ENCODE assay signal across 10 cellular contexts in genomic region chr22:38204784-38205183, GRCh38. TPM values are rescaled to one million over a fixed set of nuclear protein-coding genes. Genes with fewer than 3 reads are reported as not detected.
DNase-seq lines count a peak whose midpoint lies in the region; ATAC-seq and TF ChIP-seq lines count a peak whose summit lies in the region.
"Had no signal": no experiment of that assay in that cellular context is flagged by ENCODE, and none has a peak within 500 bp of the region (broad histone marks: within the 10 kb centered on the region; RNA-seq: fewer than 3 reads in every experiment).

No MANE protein-coding gene starts in this region.

- H3K27me3 ChIP-seq in A673 (replicated peaks; ENCODE audit: insufficient read depth, low read depth, low read length, poor library complexity) (no peaks in the 10 kb centered on the region), mesenchymal stem cell (ENCODE audit: control insufficient read depth in 1 of 2, insufficient read depth in 1 of 2, low read length in 2 of 2) (no peaks in the 10 kb centered on the region)
- H3K27me3 ChIP-seq: adrenal gland had no signal

- H3K4me1 Mint-ChIP-seq in activated T-helper 17 cell treated with anti-CD3 and anti-CD28 coated beads, Interleukin-2, amount 50 U/mL, for 72 hours = peaks cover 30% of the 10 kb centered on the region

- no peaks in the 10 kb centered on the region for H3K9me3 ChIP-seq in A673 (ENCODE audit: low read depth, low read length, poor library complexity, severe bottlenecking)
- H3K9me3 ChIP-seq in mesenchymal stem cell (ENCODE audit: control insufficient read depth, low read length) = no peaks in the 10 kb centered on the region
- H3K9me3 ChIP-seq: adrenal gland had no signal

- H3K14ac ChIP-seq in mesenchymal stem cell (ENCODE audit: low read length in 2 of 2) = peak overlapping the region in 1 of 2 experiments; percentile 26

- H3K4me2 ChIP-seq in mesenchymal stem cell (ENCODE audit: low read length, poor library complexity, severe bottlenecking) = peak overlapping the region; percentile 20

- no peak overlapping the region for H4K91ac ChIP-seq in mesenchymal stem cell (ENCODE audit: low read length)

- H2BK120ac ChIP-seq in mesenchymal stem cell (ENCODE audit: low read depth, low read length) = no peak overlapping the region

- no peaks in the 10 kb centered on the region for H3K9me3 Mint-ChIP-seq in activated T-helper 17 cell treated with anti-CD3 and anti-CD28 coated beads, Interleukin-2, amount 50 U/mL, for 72 hours

- H3K9ac ChIP-seq in mesenchymal stem cell (ENCODE audit: low read length) = peak overlapping the region; percentile 94

- no peak overlapping the region for H2BK15ac ChIP-seq in mesenchymal stem cell (ENCODE audit: low read depth, poor library complexity, severe bottlenecking)

- no peak overlapping the region for H2AFZ ChIP-seq in mesenchymal stem cell (ENCODE audit: low read depth, low read length)

- no peak overlapping the region for H2BK12ac ChIP-seq in mesenchymal stem cell (ENCODE audit: low read length in 2 of 2)

- no peak overlapping the region for H3K18ac ChIP-seq in mesenchymal stem cell (ENCODE audit: low read depth in 1 of 2, low read length in 2 of 2)

- DNase-seq in A673 (ENCODE audit: low spot score) (no peak), GM19238 (ENCODE audit: insufficient read length, low spot score) (peak; percentile 62), mesenchymal stem cell (no peak), GM19240 (ENCODE audit: insufficient read length, low spot score) (no peak), 8988T (no peak), mucosa of gallbladder (ENCODE audit: low spot score) (no peak)
- DNase-seq: stimulated activated CD4-positive, alpha-beta T cell treated with anti-CD3 and anti-CD28 coated beads, Interleukin-2, amount 100 ng/mL, for 24 hours had no signal

- peak overlapping the region; percentile 53 for H3K27ac Mint-ChIP-seq in activated T-helper 17 cell treated with anti-CD3 and anti-CD28 coated beads, Interleukin-2, amount 50 U/mL, for 72 hours

- H3K36me3 Mint-ChIP-seq in activated T-helper 17 cell treated with anti-CD3 and anti-CD28 coated beads, Interleukin-2, amount 50 U/mL, for 72 hours (ENCODE audit: low read depth) = peaks cover 54% of the 10 kb centered on the region

- no peak for TF ChIP-seq CTCF in A673 (conservative IDR thresholded peaks at IDR 0.05; ENCODE audit: low read depth, low read length)

- H3K4ac ChIP-seq in mesenchymal stem cell (ENCODE audit: low read depth in 1 of 2, low read length in 2 of 2) = no peak overlapping the region

- POLR2A ChIA-PET in A673 (lab: Charles Lee; ENCODE audit: low non-redundant PET) = no interaction called here

- intact Hi-C loops in A673 (cut with micrococcal nuclease; ENCODE audit: unreplicated experiment) = no loop called here

- no peaks in the 10 kb centered on the region for H3K27me3 Mint-ChIP-seq in activated T-helper 17 cell treated with anti-CD3 and anti-CD28 coated beads, Interleukin-2, amount 50 U/mL, for 72 hours

- no peak overlapping the region for H4K8ac ChIP-seq in mesenchymal stem cell (ENCODE audit: low read length)

- H3K27ac ChIP-seq in A673 (ENCODE audit: low read depth, low read length, poor library complexity, severe bottlenecking) (peak overlapping the region; percentile 16), mesenchymal stem cell (ENCODE audit: low read length, poor library complexity, severe bottlenecking) (peak overlapping the region; percentile 55)

- BruUV-seq in A673 (replicated peaks; lab: Mats Ljungman, UMichigan) = no TSS peak

- CTCF ChIA-PET in A673 (lab: Charles Lee) = no interaction called here

- ATAC-seq in activated T-helper 17 cell treated with anti-CD3 and anti-CD28 coated beads, Interleukin-2, amount 50 U/mL, for 72 hours (replicated peaks) = no peak
- no peak for ATAC-seq in GM19455 (IDR thresholded peaks at IDR 0.05; ENCODE audit: unreplicated experiment)

- H3K4me3 Mint-ChIP-seq in activated T-helper 17 cell treated with anti-CD3 and anti-CD28 coated beads, Interleukin-2, amount 50 U/mL, for 72 hours = peak overlapping the region; percentile 79

- no peak overlapping the region for H3K4me3 ChIP-seq in A673 (ENCODE audit: low read depth, low read length, poor library complexity, severe bottlenecking)
- H3K4me3 ChIP-seq in mesenchymal stem cell (ENCODE audit: insufficient read depth in 1 of 2, low read depth in 1 of 2, low read length in 2 of 2) = peak overlapping the region in 1 of 2 experiments; percentile 83
- H3K4me3 ChIP-seq: adrenal gland had no signal

- H3K4me1 ChIP-seq in A673 (ENCODE audit: insufficient read depth, low read length, poor library complexity, severe bottlenecking) (no peaks in the 10 kb centered on the region), mesenchymal stem cell (ENCODE audit: control insufficient read depth, insufficient read depth, low read depth, low read length) (peaks cover 28% of the 10 kb centered on the region)

- no peak overlapping the region for H3K23ac ChIP-seq in mesenchymal stem cell (ENCODE audit: low read length in 2 of 2)

- no peak overlapping the region for H2BK5ac ChIP-seq in mesenchymal stem cell (ENCODE audit: low read depth, low read length, poor library complexity, severe bottlenecking)

- peaks cover 28% of the 10 kb centered on the region for H3K79me1 ChIP-seq in mesenchymal stem cell (replicated peaks; ENCODE audit: low read length, poor library complexity, severe bottlenecking)

- H2AK5ac ChIP-seq in mesenchymal stem cell (ENCODE audit: low read length, severe bottlenecking) = peak overlapping the region; percentile 66

- WGBS in mesenchymal stem cell = 92% methylated on average over 7 of the region's 7 CpGs

- H3K36me3 ChIP-seq in A673 (ENCODE audit: insufficient read depth, low read length, poor library complexity, severe bottlenecking) (no peaks in the 10 kb centered on the region), mesenchymal stem cell (ENCODE audit: control insufficient read depth in 1 of 2, insufficient read depth in 2 of 2, low read depth in 1 of 2, low read length in 2 of 2) (peaks cover 11 to 12% of the 10 kb centered on the region in 2 experiments)
- H3K36me3 ChIP-seq: adrenal gland had no signal

RNA-seq across cellular contexts. Expression of gene MAFF, which starts 3.0 kb away (rescaled TPM):
- 5.0 and 6.3 TPM in 2 replicates for total RNA-seq in A673 (2021)
- 10 to 100 TPM; 15.7 to 58.8 TPM for total RNA-seq in activated T-helper 17 cell treated with anti-CD3 and anti-CD28 coated beads, Interleukin-2, amount 50 U/mL, for 72 hours
- polyA plus RNA-seq in mesenchymal stem cell (2013, experiment 1 of 2) = 9.1 TPM
- 8.8 TPM for polyA plus RNA-seq in mesenchymal stem cell (2013, experiment 2 of 2)
- 34.4 TPM for total RNA-seq in mucosa of gallbladder

RNA-seq across cellular contexts. Expression of gene PLA2G6, which starts 23.2 kb away (rescaled TPM):
- total RNA-seq in A673 (2021) = 31.8 and 40.8 TPM in 2 replicates
- total RNA-seq in activated T-helper 17 cell treated with anti-CD3 and anti-CD28 coated beads, Interleukin-2, amount 50 U/mL, for 72 hours = 10 to 100 TPM; 36.6 to 90.7 TPM
- 3.7 TPM for polyA plus RNA-seq in mesenchymal stem cell (2013, experiment 1 of 2)
- polyA plus RNA-seq in mesenchymal stem cell (2013, experiment 2 of 2) = 4.4 TPM
- 260 TPM for total RNA-seq in mucosa of gallbladder
